ENCODE assay signal across 1 cellular context in the genomic region with DNA sequence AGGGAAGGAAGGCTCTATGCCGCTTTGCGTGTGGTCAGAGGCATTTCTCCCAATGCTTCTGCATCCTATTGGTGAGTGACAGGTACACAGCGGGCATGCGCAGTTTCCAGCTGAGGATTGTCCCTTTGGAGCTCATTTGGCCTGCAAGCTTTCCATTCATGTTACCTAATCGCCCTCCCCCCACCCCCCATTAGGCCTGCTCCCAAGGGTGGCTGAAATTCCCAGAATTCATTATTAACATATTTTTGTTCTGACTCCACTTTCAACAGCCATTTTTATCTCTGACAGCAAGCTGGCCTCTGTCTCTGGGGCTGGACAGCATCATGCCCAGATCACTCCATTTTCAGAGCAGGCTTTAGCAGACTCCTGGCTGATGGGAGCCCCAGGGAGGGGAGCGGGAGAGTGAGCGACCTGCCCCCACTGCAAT.
TF ChIP-seq lines count a peak whose summit lies in the region.

No MANE protein-coding gene starts in this region.

TF ChIP-seq in K562, 482 proteins besides CTCF, POLR2A, EP300 and RAD21:
- TF ChIP-seq MBD2 (IDR thresholded peaks at IDR 0.05; ENCODE audit: borderline replicate concordance, low read depth) (no peak), NRF1 (conservative IDR thresholded peaks at IDR 0.05 in 1 of 2, IDR thresholded peaks at IDR 0.05 in 1 of 2) (peak; percentile 56 to 63), ZNF134 (CRISPR knock-in tag; conservative IDR thresholded peaks at IDR 0.05) (no peak), MEIS2 (IDR thresholded peaks at IDR 0.05; ENCODE audit: partially characterized antibody) (peak; percentile 12), RCOR1 (IDR thresholded peaks at IDR 0.05; ENCODE audit: borderline replicate concordance in 1 of 2, low read depth in 2 of 2, low read length in 2 of 2) (no peak)
- TF ChIP-seq, protein P1, sequence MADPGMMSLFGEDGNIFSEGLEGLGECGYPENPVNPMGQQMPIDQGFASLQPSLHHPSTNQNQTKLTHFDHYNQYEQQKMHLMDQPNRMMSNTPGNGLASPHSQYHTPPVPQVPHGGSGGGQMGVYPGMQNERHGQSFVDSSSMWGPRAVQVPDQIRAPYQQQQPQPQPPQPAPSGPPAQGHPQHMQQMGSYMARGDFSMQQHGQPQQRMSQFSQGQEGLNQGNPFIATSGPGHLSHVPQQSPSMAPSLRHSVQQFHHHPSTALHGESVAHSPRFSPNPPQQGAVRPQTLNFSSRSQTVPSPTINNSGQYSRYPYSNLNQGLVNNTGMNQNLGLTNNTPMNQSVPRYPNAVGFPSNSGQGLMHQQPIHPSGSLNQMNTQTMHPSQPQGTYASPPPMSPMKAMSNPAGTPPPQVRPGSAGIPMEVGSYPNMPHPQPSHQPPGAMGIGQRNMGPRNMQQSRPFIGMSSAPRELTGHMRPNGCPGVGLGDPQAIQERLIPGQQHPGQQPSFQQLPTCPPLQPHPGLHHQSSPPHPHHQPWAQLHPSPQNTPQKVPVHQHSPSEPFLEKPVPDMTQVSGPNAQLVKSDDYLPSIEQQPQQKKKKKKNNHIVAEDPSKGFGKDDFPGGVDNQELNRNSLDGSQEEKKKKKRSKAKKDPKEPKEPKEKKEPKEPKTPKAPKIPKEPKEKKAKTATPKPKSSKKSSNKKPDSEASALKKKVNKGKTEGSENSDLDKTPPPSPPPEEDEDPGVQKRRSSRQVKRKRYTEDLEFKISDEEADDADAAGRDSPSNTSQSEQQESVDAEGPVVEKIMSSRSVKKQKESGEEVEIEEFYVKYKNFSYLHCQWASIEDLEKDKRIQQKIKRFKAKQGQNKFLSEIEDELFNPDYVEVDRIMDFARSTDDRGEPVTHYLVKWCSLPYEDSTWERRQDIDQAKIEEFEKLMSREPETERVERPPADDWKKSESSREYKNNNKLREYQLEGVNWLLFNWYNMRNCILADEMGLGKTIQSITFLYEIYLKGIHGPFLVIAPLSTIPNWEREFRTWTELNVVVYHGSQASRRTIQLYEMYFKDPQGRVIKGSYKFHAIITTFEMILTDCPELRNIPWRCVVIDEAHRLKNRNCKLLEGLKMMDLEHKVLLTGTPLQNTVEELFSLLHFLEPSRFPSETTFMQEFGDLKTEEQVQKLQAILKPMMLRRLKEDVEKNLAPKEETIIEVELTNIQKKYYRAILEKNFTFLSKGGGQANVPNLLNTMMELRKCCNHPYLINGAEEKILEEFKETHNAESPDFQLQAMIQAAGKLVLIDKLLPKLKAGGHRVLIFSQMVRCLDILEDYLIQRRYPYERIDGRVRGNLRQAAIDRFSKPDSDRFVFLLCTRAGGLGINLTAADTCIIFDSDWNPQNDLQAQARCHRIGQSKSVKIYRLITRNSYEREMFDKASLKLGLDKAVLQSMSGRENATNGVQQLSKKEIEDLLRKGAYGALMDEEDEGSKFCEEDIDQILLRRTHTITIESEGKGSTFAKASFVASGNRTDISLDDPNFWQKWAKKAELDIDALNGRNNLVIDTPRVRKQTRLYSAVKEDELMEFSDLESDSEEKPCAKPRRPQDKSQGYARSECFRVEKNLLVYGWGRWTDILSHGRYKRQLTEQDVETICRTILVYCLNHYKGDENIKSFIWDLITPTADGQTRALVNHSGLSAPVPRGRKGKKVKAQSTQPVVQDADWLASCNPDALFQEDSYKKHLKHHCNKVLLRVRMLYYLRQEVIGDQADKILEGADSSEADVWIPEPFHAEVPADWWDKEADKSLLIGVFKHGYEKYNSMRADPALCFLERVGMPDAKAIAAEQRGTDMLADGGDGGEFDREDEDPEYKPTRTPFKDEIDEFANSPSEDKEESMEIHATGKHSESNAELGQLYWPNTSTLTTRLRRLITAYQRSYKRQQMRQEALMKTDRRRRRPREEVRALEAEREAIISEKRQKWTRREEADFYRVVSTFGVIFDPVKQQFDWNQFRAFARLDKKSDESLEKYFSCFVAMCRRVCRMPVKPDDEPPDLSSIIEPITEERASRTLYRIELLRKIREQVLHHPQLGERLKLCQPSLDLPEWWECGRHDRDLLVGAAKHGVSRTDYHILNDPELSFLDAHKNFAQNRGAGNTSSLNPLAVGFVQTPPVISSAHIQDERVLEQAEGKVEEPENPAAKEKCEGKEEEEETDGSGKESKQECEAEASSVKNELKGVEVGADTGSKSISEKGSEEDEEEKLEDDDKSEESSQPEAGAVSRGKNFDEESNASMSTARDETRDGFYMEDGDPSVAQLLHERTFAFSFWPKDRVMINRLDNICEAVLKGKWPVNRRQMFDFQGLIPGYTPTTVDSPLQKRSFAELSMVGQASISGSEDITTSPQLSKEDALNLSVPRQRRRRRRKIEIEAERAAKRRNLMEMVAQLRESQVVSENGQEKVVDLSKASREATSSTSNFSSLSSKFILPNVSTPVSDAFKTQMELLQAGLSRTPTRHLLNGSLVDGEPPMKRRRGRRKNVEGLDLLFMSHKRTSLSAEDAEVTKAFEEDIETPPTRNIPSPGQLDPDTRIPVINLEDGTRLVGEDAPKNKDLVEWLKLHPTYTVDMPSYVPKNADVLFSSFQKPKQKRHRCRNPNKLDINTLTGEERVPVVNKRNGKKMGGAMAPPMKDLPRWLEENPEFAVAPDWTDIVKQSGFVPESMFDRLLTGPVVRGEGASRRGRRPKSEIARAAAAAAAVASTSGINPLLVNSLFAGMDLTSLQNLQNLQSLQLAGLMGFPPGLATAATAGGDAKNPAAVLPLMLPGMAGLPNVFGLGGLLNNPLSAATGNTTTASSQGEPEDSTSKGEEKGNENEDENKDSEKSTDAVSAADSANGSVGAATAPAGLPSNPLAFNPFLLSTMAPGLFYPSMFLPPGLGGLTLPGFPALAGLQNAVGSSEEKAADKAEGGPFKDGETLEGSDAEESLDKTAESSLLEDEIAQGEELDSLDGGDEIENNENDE (IDR thresholded peaks at IDR 0.05; ENCODE audit: low read depth, low read length): no peak
- TF ChIP-seq, protein P2, sequence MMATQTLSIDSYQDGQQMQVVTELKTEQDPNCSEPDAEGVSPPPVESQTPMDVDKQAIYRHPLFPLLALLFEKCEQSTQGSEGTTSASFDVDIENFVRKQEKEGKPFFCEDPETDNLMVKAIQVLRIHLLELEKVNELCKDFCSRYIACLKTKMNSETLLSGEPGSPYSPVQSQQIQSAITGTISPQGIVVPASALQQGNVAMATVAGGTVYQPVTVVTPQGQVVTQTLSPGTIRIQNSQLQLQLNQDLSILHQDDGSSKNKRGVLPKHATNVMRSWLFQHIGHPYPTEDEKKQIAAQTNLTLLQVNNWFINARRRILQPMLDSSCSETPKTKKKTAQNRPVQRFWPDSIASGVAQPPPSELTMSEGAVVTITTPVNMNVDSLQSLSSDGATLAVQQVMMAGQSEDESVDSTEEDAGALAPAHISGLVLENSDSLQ (IDR thresholded peaks at IDR 0.05): peak; percentile 65
- TF ChIP-seq, protein P3, sequence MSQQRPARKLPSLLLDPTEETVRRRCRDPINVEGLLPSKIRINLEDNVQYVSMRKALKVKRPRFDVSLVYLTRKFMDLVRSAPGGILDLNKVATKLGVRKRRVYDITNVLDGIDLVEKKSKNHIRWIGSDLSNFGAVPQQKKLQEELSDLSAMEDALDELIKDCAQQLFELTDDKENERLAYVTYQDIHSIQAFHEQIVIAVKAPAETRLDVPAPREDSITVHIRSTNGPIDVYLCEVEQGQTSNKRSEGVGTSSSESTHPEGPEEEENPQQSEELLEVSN (IDR thresholded peaks at IDR 0.05; ENCODE audit: borderline replicate concordance in 1 of 2, extremely low read depth in 1 of 2, insufficient read depth in 1 of 2, insufficient read length in 1 of 2, low read depth in 1 of 2, low read length in 1 of 2, poor library complexity in 1 of 2, severe bottlenecking in 1 of 2): no peak
TF ChIP-seq in K562: peak in this region for 3.
